Comparison of ENCODE assay signal across 8 cellular contexts in the genomic region with DNA sequence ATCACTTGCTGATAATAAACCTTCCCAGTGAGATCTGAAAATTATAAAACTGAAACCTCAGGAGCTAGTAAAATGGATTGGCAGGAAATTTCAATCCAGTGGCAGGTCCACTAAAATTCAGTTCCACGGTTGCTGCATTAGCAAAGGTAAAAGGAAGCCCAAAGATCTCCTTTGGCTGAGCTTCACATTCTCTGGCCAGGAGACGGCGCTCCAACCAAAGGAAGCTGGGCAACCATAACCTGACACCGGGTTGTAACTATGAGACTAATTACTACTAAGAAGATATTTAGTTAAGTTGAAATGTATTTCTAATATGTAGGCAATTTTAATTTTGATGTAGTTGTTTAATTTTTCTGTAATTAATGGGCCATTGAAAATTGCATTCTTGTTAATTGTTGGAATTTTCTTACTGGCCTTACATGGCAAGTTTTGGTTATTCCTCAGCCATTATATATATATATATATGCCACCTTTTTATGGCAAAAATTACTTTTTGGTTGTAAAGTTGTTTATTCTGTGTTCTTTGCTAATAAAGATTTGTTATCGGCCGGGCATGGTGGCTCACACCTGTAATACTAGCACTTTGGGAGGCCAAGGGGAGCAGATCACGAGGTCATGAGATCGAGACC. TPM values are rescaled to one million over a fixed set of nuclear protein-coding genes. Genes with fewer than 3 reads are reported as not detected.
DNase-seq lines count a peak whose midpoint lies in the region; ATAC-seq and TF ChIP-seq lines count a peak whose summit lies in the region.

No MANE protein-coding gene starts in this region.

- no peaks in the 10 kb centered on the region for H3K9me3 ChIP-seq in hepatocyte (ENCODE audit: low read depth)

- TF ChIP-seq CTCF in hepatocyte (IDR thresholded peaks at IDR 0.05; ENCODE audit: poor library complexity), result peak; percentile 47

- H3K79me2 ChIP-seq in hepatocyte, result no peaks in the 10 kb centered on the region

- no peak for ATAC-seq in left cardiac atrium
- no peak for ATAC-seq in Right ventricle myocardium superior (ENCODE audit: poor library complexity)
- ATAC-seq in HG03520 (IDR thresholded peaks at IDR 0.05; ENCODE audit: unreplicated experiment), result no peak
- ATAC-seq in HG03025 (IDR thresholded peaks at IDR 0.05; ENCODE audit: low FRiP score, unreplicated experiment), result no peak

- H3K9me2 ChIP-seq in hepatocyte (replicated peaks; ENCODE audit: insufficient read depth), result no peaks in the 10 kb centered on the region

- H3K27ac ChIP-seq in hepatocyte, result no peak overlapping the region

- DNase-seq in left cardiac atrium, result peak; percentile 26
- DNase-seq in Right ventricle myocardium superior, result no peak
- peak; percentile 12 for DNase-seq in NCI-H446 treated with DMSO at 0.1 percent for 48 hours (lab: John Stamatoyannopoulos, UW)
- peak; percentile 23 for DNase-seq in activated T-cell treated with anti-CD3 and anti-CD28 coated beads for 24 hours (ENCODE audit: low read depth)
- DNase-seq in hepatocyte (ENCODE audit: low spot score), result peak; percentile 25
- DNase-seq in stimulated activated CD4-positive, alpha-beta T cell treated with anti-CD3 and anti-CD28 coated beads, Interleukin-4, amount 100 ng/mL, for 24 hours, result peak; percentile 53

- H3K27me3 ChIP-seq in hepatocyte, result no peaks in the 10 kb centered on the region

- H4K20me1 ChIP-seq in hepatocyte (ENCODE audit: insufficient read depth, poor library complexity, severe bottlenecking), result no peaks in the 10 kb centered on the region

- H3K36me3 ChIP-seq in hepatocyte (replicated peaks; ENCODE audit: insufficient read depth, low read depth), result no peaks in the 10 kb centered on the region

- WGBS in hepatocyte (ENCODE audit: low lambda C conversion rate, missing lambda C conversion rate), result 64% methylated on average over 8 of the region's 8 CpGs

- H3K4me2 ChIP-seq in hepatocyte, result no peak overlapping the region

- intact Hi-C loops in left cardiac atrium (cut with DNase I), result no loop called here
- intact Hi-C loops in Right ventricle myocardium superior (cut with DNase I), result no loop called here

- no peak overlapping the region for H3K4me3 ChIP-seq in hepatocyte

- H2AFZ ChIP-seq in hepatocyte, result no peak overlapping the region

- H3K4me1 ChIP-seq in hepatocyte (ENCODE audit: insufficient read depth), result no peaks in the 10 kb centered on the region

RNA-seq across cellular contexts. Expression of gene OR8S1, which starts 17.0 kb away (rescaled TPM):
- not detected for total RNA-seq in left cardiac atrium
- total RNA-seq in Right ventricle myocardium superior, result not detected
- total RNA-seq in hepatocyte, result 0.17 TPM in 1 of 2 replicates, not detected in the other
- 1.1 TPM in 1 of 2 replicates, not detected in the other for polyA plus RNA-seq in hepatocyte

RNA-seq across cellular contexts. Expression of gene LALBA, which starts 27.4 kb away (rescaled TPM):
- total RNA-seq in left cardiac atrium (not detected), Right ventricle myocardium superior (not detected), hepatocyte (not detected in 2 replicates)
- 0.16 TPM in 1 of 2 replicates, not detected in the other for polyA plus RNA-seq in hepatocyte
